8 cellular contexts compared by ENCODE assay signal in the genomic region with DNA sequence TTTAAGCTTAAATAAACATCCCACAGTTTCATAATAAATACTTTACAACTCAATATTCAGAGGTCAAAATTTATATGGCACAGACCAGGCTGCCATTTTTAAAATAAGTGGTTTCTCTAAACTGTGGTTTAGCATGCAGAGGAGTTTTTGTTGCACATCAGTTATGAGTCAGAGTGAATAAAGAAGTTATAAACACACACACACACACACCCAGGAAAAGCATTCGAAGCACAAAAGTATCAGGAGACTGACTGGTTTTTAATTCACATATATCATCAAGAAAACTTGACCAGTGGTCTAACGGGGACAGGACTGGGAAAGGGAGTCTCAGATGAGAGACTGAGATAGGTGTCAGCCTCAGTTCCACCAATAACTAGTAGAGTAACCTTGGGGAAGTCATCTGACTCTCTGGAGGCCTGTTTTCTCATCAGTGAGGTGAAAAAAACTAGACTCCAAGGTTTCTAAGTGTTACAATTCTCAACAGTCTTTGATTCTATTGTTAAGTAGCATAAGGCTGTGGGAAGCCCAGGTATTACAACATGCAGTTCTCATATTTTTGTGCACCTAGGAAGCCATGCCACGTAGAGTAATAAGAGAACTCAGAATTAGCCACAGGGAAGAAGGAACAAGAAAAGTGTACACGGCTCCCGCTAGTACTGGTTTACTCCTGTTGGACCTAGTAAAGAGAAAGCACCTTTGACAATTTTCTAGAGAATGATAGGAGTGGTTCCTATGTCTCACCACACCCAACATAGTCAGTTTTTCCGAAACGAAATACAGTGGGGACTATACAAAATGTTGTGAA. TPM values are rescaled to one million over a fixed set of nuclear protein-coding genes. Genes with fewer than 3 reads are reported as not detected.
DNase-seq lines count a peak whose midpoint lies in the region; ATAC-seq, FAIRE-seq and TF ChIP-seq lines count a peak whose summit lies in the region.

No MANE protein-coding gene starts in this region.

- WGBS in transverse colon (ENCODE audit: low coverage in 1 of 2), 2 donors = 24 to 25% methylated on average over 6 to 7 of the region's 7 CpGs

- peak overlapping the region in 1 of 2 donors; percentile 47 for H3K9ac ChIP-seq in kidney (ENCODE audit: low read length in 2 of 2)

- no peaks in the 10 kb centered on the region for H3K9me3 Mint-ChIP-seq in activated naive CD4-positive, alpha-beta T cell treated with anti-CD3 and anti-CD28 coated beads, Interleukin-2, amount 50 U/mL, for 24 hours

- H3K27me3 ChIP-seq in transverse colon = no peaks in the 10 kb centered on the region

- H3K27me3 Mint-ChIP-seq in activated naive CD4-positive, alpha-beta T cell treated with anti-CD3 and anti-CD28 coated beads, Interleukin-2, amount 50 U/mL, for 24 hours = no peaks in the 10 kb centered on the region

- intact Hi-C loops in kidney (cut with DNase I) = no loop called here
- intact Hi-C loops in transverse colon (cut with DNase I; ENCODE audit: low total_unique reads) = no loop called here

- peak overlapping the region; percentile 98 for H3K27ac Mint-ChIP-seq in activated naive CD4-positive, alpha-beta T cell treated with anti-CD3 and anti-CD28 coated beads, Interleukin-2, amount 50 U/mL, for 24 hours

- H3K4me3 ChIP-seq in kidney (ENCODE audit: low read length in 2 of 2) (peak overlapping the region in 1 of 2 donors; percentile 13), transverse colon (peak overlapping the region in 1 of 4 donors; percentile 16)

- peaks cover 16% of the 10 kb centered on the region for H3K36me3 Mint-ChIP-seq in activated naive CD4-positive, alpha-beta T cell treated with anti-CD3 and anti-CD28 coated beads, Interleukin-2, amount 50 U/mL, for 24 hours

- TF ChIP-seq CTCF in kidney (IDR thresholded peaks at IDR 0.05; ENCODE audit: borderline replicate concordance, extremely low read depth, insufficient read depth) = no peak
- TF ChIP-seq CTCF in transverse colon (IDR thresholded peaks at IDR 0.05) = peak in 1 of 5 experiments; percentile 5

- H3K4me1 Mint-ChIP-seq in activated naive CD4-positive, alpha-beta T cell treated with anti-CD3 and anti-CD28 coated beads, Interleukin-2, amount 50 U/mL, for 24 hours = peaks cover 79% of the 10 kb centered on the region

- ATAC-seq in GM19023 (IDR thresholded peaks at IDR 0.05; ENCODE audit: unreplicated experiment) = no peak

- no peak for FAIRE-seq in kidney (lab: Jason Lieb, UNC)

- H3K9me3 ChIP-seq in kidney (ENCODE audit: control insufficient read depth in 1 of 2, low read length in 2 of 2) (no peaks in the 10 kb centered on the region), transverse colon (no peaks in the 10 kb centered on the region)

- in situ Hi-C loops in transverse colon (cut with MboI; ENCODE audit: low pct_ligation_motif_present in 1 of 4, low pct_unique_long_range_greater_than_20kb in 1 of 4, low sequenced_read_pairs in 3 of 4) = no loop called here

- peak overlapping the region; percentile 52 to 83 for H3K27ac ChIP-seq in kidney (ENCODE audit: low read depth in 2 of 2, low read length in 2 of 2)
- H3K27ac ChIP-seq in transverse colon = peak overlapping the region; percentile 87 to 92 (median 88)

- TF ChIP-seq POLR2A in transverse colon (IDR thresholded peaks at IDR 0.05) = no peak

- TF ChIP-seq EP300 in transverse colon (IDR thresholded peaks at IDR 0.05; ENCODE audit: low read depth) = no peak

- H3K4me3 Mint-ChIP-seq in activated naive CD4-positive, alpha-beta T cell treated with anti-CD3 and anti-CD28 coated beads, Interleukin-2, amount 50 U/mL, for 24 hours = peak overlapping the region; percentile 93

- peaks cover 4 to 36% of the 10 kb centered on the region in 2 donors for H3K4me1 ChIP-seq in kidney (ENCODE audit: control insufficient read depth in 1 of 2, insufficient read depth in 1 of 2, low read depth in 1 of 2, low read length in 2 of 2)
- H3K4me1 ChIP-seq in transverse colon = peaks cover 38 to 84% (median 73%) of the 10 kb centered on the region in 4 donors

- DNase-seq in NOMO-1 (lab: John Stamatoyannopoulos, UW; ENCODE audit: unreplicated experiment in 2 of 2) (peak; percentile 60 to 71), NOMO-1 treated with dmso at 0.1 percent for 144 hours (lab: John Stamatoyannopoulos, UW; ENCODE audit: unreplicated experiment) (no peak), MV-4-11 (lab: John Stamatoyannopoulos, UW) (peak; percentile 75), kidney (no peak), transverse colon (peak; percentile 42)
- DNase-seq in activated effector memory CD4-positive, alpha-beta T cell treated with Interleukin-2 at 50 U/mL for 16 hours = no peak

- no peaks in the 10 kb centered on the region for H3K36me3 ChIP-seq in kidney (ENCODE audit: control insufficient read depth in 1 of 2, insufficient read depth in 2 of 2, low read length in 2 of 2)
- no peaks in the 10 kb centered on the region for H3K36me3 ChIP-seq in transverse colon

RNA-seq across cellular contexts. Expression of gene PPTC7, which starts 5.2 kb away (rescaled TPM):
- total RNA-seq in kidney (27.9 TPM), transverse colon (10 to 100 TPM; 25.3 to 36.4 (median 27.1) TPM)
- polyA plus RNA-seq in kidney (ENCODE audit: insufficient read depth, low read depth, low replicate concordance) = 10.0 TPM

RNA-seq across cellular contexts. Expression of gene TCTN1, which starts 36.0 kb away (rescaled TPM):
- total RNA-seq in kidney (76.9 TPM), transverse colon (10 to 100 TPM; 28.5 to 71.2 (median 35.1) TPM)
- polyA plus RNA-seq in kidney (ENCODE audit: insufficient read depth, low read depth, low replicate concordance) = 71.2 TPM

Comparison
In these comparisons a context has a peak if more than half of its experiments do, and no peak if none do; other contexts are left out.
1. DNase-seq: peak in NOMO-1 (2 of 2), MV-4-11 (single experiment) and transverse colon (single experiment); none in NOMO-1 treated with dmso at 0.1 percent for 144 hours (single experiment), kidney (single experiment) and activated effector memory CD4-positive, alpha-beta T cell treated with Interleukin-2 at 50 U/mL for 16 hours (single experiment).